ENCODE assay signal across 21 cellular contexts in the genomic region with DNA sequence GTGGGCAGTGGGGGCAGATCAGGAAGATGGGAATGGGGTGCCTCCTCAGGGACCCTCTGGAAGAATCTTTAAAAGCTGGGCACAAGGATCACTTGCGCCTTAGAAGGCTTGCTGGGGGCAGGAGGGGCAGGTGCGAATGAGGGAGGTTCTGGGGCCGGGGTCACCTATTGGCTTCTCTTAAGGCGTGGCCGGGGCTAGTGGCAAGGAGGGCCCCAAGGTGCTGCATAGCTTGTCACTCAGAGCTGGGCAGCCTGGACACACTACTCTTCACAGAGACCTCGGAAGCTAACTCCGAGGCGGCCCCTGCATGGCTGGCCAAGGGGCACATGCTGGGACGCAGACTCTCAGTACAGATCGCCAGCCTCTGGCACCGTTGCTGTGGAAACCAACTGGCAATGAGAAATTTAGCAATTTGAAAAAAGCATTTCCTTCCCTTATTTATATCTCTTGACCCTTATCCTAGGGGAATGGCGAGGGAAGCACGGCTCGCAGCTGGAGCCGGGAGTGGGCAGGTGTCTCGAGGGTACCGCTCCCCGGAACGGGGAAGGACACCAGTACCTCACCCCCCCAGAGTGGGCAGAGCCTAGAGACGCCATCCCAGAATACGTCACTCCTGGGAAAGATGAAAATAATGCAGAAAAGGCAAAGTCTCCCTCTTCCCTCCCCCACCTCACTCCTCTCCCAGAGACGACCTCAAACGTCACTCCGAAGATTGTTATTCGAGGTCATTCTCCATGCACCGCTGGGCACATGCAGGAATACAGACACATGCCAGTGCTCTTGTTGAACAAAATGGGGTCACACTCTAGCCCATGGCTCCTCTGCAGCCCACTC.
DNase-seq lines count a peak whose midpoint lies in the region; ATAC-seq and TF ChIP-seq lines count a peak whose summit lies in the region.
"Had no signal": no experiment of that assay in that cellular context is flagged by ENCODE, and none has a peak within 500 bp of the region (broad histone marks: within the 10 kb centered on the region; RNA-seq: fewer than 3 reads in every experiment).

No MANE protein-coding gene starts in this region.

- peaks cover 0 to 32% (median 27%) of the 10 kb centered on the region in 10 experiments; a peak in 18 of 20 replicates for H3K4me1 ChIP-seq in BLaER1 treated with 17β-estradiol and CSF1 and Interleukin-3, amounts not matched to agents 10 nM and 100 nM
- H3K4me1 ChIP-seq in RWPE2 (ENCODE audit: insufficient read depth, poor library complexity, severe bottlenecking): no peaks in the 10 kb centered on the region
- H3K4me1 ChIP-seq: A549, BE2C, Caco-2, HAP-1, SJCRH30 had no signal

- TF ChIP-seq CTCF in RWPE2 (IDR thresholded peaks at IDR 0.05; ENCODE audit: poor library complexity, severe bottlenecking): no peak

- peaks cover 0 to 17% (median 8%) of the 10 kb centered on the region in 11 experiments; a peak in 9 of 22 replicates for H3K27me3 ChIP-seq in BLaER1 treated with 17β-estradiol and CSF1 and Interleukin-3, amounts not matched to agents 10 nM and 100 nM
- H3K27me3 ChIP-seq in RWPE2 (ENCODE audit: insufficient read depth, poor library complexity, severe bottlenecking): no peaks in the 10 kb centered on the region
- H3K27me3 ChIP-seq: BE2C, SJCRH30 had no signal

- peaks cover 62% of the 10 kb centered on the region for H3K27me3 Mint-ChIP-seq in activated naive CD4-positive, alpha-beta T cell treated with anti-CD3 and anti-CD28 coated beads, Interleukin-2, amount 10 ng/mL, durations not matched to agents 7 days and 5 days
- H3K27me3 Mint-ChIP-seq: IgD-negative memory B cell had no signal

- H4K20me1 ChIP-seq in BLaER1 treated with 17β-estradiol and CSF1 and Interleukin-3, amounts not matched to agents 10 nM and 100 nM: peaks cover 0 to 25% (median 0%) of the 10 kb centered on the region in 11 experiments; a peak in 6 of 22 replicates

- peak; percentile 51 for DNase-seq in RWPE2 (ENCODE audit: low spot score)
- peak; percentile 32 for DNase-seq in left kidney (ENCODE audit: low read depth, low spot score)
- peak; percentile 58 for DNase-seq in posterior vena cava (ENCODE audit: low spot score)
- no peak for DNase-seq in hippocampal formation (lab: John Stamatoyannopoulos, UW)
- DNase-seq in NOMO-1 treated with dmso at 0.1 percent for 144 hours (lab: John Stamatoyannopoulos, UW; ENCODE audit: unreplicated experiment): no peak
- DNase-seq in activated naive CD4-positive, alpha-beta T cell treated with anti-CD3 and anti-CD28 coated beads, Interleukin-2, amount 10 ng/mL, durations not matched to agents 7 days and 5 days: no peak
- DNase-seq: BE2C; Caco-2; CD4-positive, alpha-beta memory T cell; DMS 273 treated with DMSO at 0.1 percent for 48 hours; DMS79 treated with DMSO at 0.1 percent for 48 hours; NCI-H187; NCI-H510A; NCI-H748 treated with DMSO at 0.1 percent for 48 hours; SJCRH30 had no signal

- H3K4me3 Mint-ChIP-seq in activated naive CD4-positive, alpha-beta T cell treated with anti-CD3 and anti-CD28 coated beads, Interleukin-2, amount 10 ng/mL, durations not matched to agents 7 days and 5 days: no peak overlapping the region
- H3K4me3 Mint-ChIP-seq: CD4-positive, alpha-beta memory T cell; IgD-negative memory B cell had no signal

- peaks cover 8 to 32% (median 18%) of the 10 kb centered on the region in 11 experiments; a peak in 20 of 22 replicates for H3K9me3 ChIP-seq in BLaER1 treated with 17β-estradiol and CSF1 and Interleukin-3, amounts not matched to agents 10 nM and 100 nM (replicated peaks in 1 of 11)
- no peaks in the 10 kb centered on the region for H3K9me3 ChIP-seq in RWPE2 (ENCODE audit: severe bottlenecking)
- H3K9me3 ChIP-seq: A549, BE2C, Caco-2, HAP-1, SJCRH30 had no signal

- CTCF ChIA-PET in activated naive CD4-positive, alpha-beta T cell treated with anti-CD3 and anti-CD28 coated beads, Interleukin-2, amount 10 ng/mL, durations not matched to agents 7 days and 5 days (lab: Charles Lee): no interaction called here

- ATAC-seq in RWPE2 (ENCODE audit: low read depth): no peak
- ATAC-seq in HG03139 (IDR thresholded peaks at IDR 0.05; ENCODE audit: unreplicated experiment): no peak
- ATAC-seq: A549, Panc1 had no signal

- no peak overlapping the region for H3K27ac ChIP-seq in BLaER1 treated with 17β-estradiol and CSF1 and Interleukin-3, amounts not matched to agents 10 nM and 100 nM
- no peak overlapping the region for H3K27ac ChIP-seq in RWPE2 (ENCODE audit: poor library complexity, severe bottlenecking)
- H3K27ac ChIP-seq: A549, SJCRH30 had no signal

- H3K9ac ChIP-seq in BLaER1 treated with 17β-estradiol and CSF1 and Interleukin-3, amounts not matched to agents 10 nM and 100 nM: no peak overlapping the region

- no peaks in the 10 kb centered on the region for H3K36me3 ChIP-seq in BLaER1 treated with 17β-estradiol and CSF1 and Interleukin-3, amounts not matched to agents 10 nM and 100 nM
- H3K36me3 ChIP-seq in RWPE2 (ENCODE audit: low read depth): no peaks in the 10 kb centered on the region
- H3K36me3 ChIP-seq: BE2C, HAP-1, SJCRH30 had no signal

- H3K4me1 Mint-ChIP-seq in activated naive CD4-positive, alpha-beta T cell treated with anti-CD3 and anti-CD28 coated beads, Interleukin-2, amount 10 ng/mL, durations not matched to agents 7 days and 5 days: peaks cover 20% of the 10 kb centered on the region
- H3K4me1 Mint-ChIP-seq: IgD-negative memory B cell had no signal

- H3K4me2 ChIP-seq in BLaER1 treated with 17β-estradiol and CSF1 and Interleukin-3, amounts not matched to agents 10 nM and 100 nM: peak overlapping the region in 10 of 11 experiments; percentile 26 to 58 (median 41); a peak in 17 of 22 replicates
- H3K4me2 ChIP-seq: A549 had no signal

- no peak overlapping the region for H3K27ac Mint-ChIP-seq in activated naive CD4-positive, alpha-beta T cell treated with anti-CD3 and anti-CD28 coated beads, Interleukin-2, amount 10 ng/mL, durations not matched to agents 7 days and 5 days
- H3K27ac Mint-ChIP-seq: CD4-positive, alpha-beta memory T cell; IgD-negative memory B cell had no signal

- H3K36me3 Mint-ChIP-seq in activated naive CD4-positive, alpha-beta T cell treated with anti-CD3 and anti-CD28 coated beads, Interleukin-2, amount 10 ng/mL, durations not matched to agents 7 days and 5 days: no peaks in the 10 kb centered on the region
- H3K36me3 Mint-ChIP-seq: CD4-positive, alpha-beta memory T cell; IgD-negative memory B cell had no signal

- H3K4me3 ChIP-seq in BLaER1 treated with 17β-estradiol and CSF1 and Interleukin-3, amounts not matched to agents 10 nM and 100 nM: no peak overlapping the region
- H3K4me3 ChIP-seq in RWPE2 (ENCODE audit: severe bottlenecking): no peak overlapping the region
- H3K4me3 ChIP-seq: A549, HAP-1, SJCRH30 had no signal

- peaks cover 5% of the 10 kb centered on the region for H3K9me3 Mint-ChIP-seq in activated naive CD4-positive, alpha-beta T cell treated with anti-CD3 and anti-CD28 coated beads, Interleukin-2, amount 10 ng/mL, durations not matched to agents 7 days and 5 days
- H3K9me3 Mint-ChIP-seq: CD4-positive, alpha-beta memory T cell had no signal

- intact Hi-C loops in posterior vena cava (cut with DNase I): no loop called here

Comparison
In these comparisons a context has a peak if more than half of its experiments do, and no peak if none do; other contexts are left out.
1. DNase-seq: peak in RWPE2 (single experiment), left kidney (single experiment) and posterior vena cava (single experiment); none in hippocampal formation (0 of 2), NOMO-1 treated with dmso at 0.1 percent for 144 hours (single experiment) and activated naive CD4-positive, alpha-beta T cell treated with anti-CD3 and anti-CD28 coated beads, Interleukin-2, amount 10 ng/mL, durations not matched to agents 7 days and 5 days (single experiment).